ENCODE assay signal across 1 cellular context in genomic region chr7:83130191-83130590, GRCh38.
TF ChIP-seq lines count a peak whose summit lies in the region.

No MANE protein-coding gene starts in this region.

TF ChIP-seq in GM23338, 12 proteins besides CTCF, POLR2A, EP300 and RAD21 (continued from another document):
- TF ChIP-seq ZNF462 (CRISPR knock-in tag; IDR thresholded peaks at IDR 0.05) (no peak), EZH2phosphoT487 (IDR thresholded peaks at IDR 0.05; ENCODE audit: unreplicated experiment) (no peak), ZNF331 (CRISPR knock-in tag; IDR thresholded peaks at IDR 0.05; ENCODE audit: low read depth) (no peak), EZH2 (IDR thresholded peaks at IDR 0.05; ENCODE audit: low read depth, unreplicated experiment) (no peak)
